In the genomic region with DNA sequence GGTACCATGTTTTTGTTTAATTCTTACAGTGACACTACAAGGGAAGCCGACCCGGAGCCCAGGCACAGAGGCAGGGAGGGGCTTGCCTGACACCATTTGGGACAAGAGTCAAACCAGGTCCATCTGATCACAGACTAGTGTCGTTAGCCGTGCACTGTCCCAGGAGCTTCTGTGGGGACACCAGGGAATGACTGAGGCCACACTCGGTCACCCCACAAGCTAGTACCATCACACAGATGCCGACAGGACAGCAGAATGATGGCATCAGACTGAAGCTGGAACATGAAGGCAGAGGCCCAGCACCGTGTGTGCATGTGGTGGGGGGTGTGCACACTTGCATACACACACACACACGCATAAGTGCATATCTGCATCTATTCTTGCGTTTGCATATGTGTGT, we compare ENCODE assay signal across 18 cellular contexts.
"Had no signal": no experiment of that assay in that cellular context is flagged by ENCODE, and none has a peak within 500 bp of the region (broad histone marks: within the 10 kb centered on the region; RNA-seq: fewer than 3 reads in every experiment).

No MANE protein-coding gene starts in this region.

- H3K9ac ChIP-seq: SK-N-SH had no signal

- H3K4me1 ChIP-seq: foreskin keratinocyte, prostate gland, tibial artery had no signal

- H3K27ac ChIP-seq: foreskin keratinocyte, hepatocyte, prostate gland, tibial artery had no signal

- H3K27ac Mint-ChIP-seq: activated CD4-positive, alpha-beta T cell treated with anti-CD3 and anti-CD28 coated beads, Interleukin-2, amount 10 ng/mL, durations not matched to agents 7 days and 5 days; activated CD8-positive, alpha-beta T cell treated with anti-CD3 and anti-CD28 coated beads, Interleukin-2, amount 10 ng/mL, durations not matched to agents 7 days and 5 days; activated naive CD8-positive, alpha-beta T cell treated with anti-CD3 and anti-CD28 coated beads for 36 hours; activated T-helper 1 cell treated with anti-CD3 and anti-CD28 coated beads, Interleukin-12 subunit alpha, Interleukin-12 subunit beta, Interleukin-2, Interleukin-4 antibody, amounts not matched to agents 30 ng/mL and 10 ng/mL and 1 ng/mL, durations not matched to agents 14 hours and 24 hours and 36 hours; stimulated activated effector memory CD8-positive, alpha-beta T cell treated with anti-CD3 and anti-CD28 coated beads, Interleukin-12 subunit alpha, Interleukin-12 subunit beta, amount 100 ng/mL, for 72 hours; stimulated activated naive CD8-positive, alpha-beta T cell treated with anti-CD3 and anti-CD28 coated beads, Interleukin-15, amount 100 ng/mL, for 72 hours had no signal

- H3K36me3 Mint-ChIP-seq: activated naive CD8-positive, alpha-beta T cell treated with anti-CD3 and anti-CD28 coated beads for 36 hours; stimulated activated effector memory CD8-positive, alpha-beta T cell treated with anti-CD3 and anti-CD28 coated beads, Interleukin-12 subunit alpha, Interleukin-12 subunit beta, amount 100 ng/mL, for 72 hours had no signal

- H3K27me3 Mint-ChIP-seq: activated CD4-positive, alpha-beta T cell treated with anti-CD3 and anti-CD28 coated beads, Interleukin-2, amount 10 ng/mL, durations not matched to agents 7 days and 5 days had no signal

- H3K4me3 ChIP-seq: hepatocyte, mucosa of descending colon, prostate gland, tibial artery had no signal

- H3K79me2 ChIP-seq: hepatocyte had no signal

- H3K9me3 ChIP-seq: mucosa of descending colon, prostate gland, SK-N-SH, tibial artery had no signal

- H3K4me3 Mint-ChIP-seq: activated CD4-positive, alpha-beta T cell treated with anti-CD3 and anti-CD28 coated beads, Interleukin-2, amount 10 ng/mL, durations not matched to agents 7 days and 5 days; activated CD8-positive, alpha-beta T cell treated with anti-CD3 and anti-CD28 coated beads, Interleukin-2, amount 10 ng/mL, durations not matched to agents 7 days and 5 days; activated naive CD8-positive, alpha-beta T cell treated with anti-CD3 and anti-CD28 coated beads for 36 hours; activated T-helper 1 cell treated with anti-CD3 and anti-CD28 coated beads, Interleukin-12 subunit alpha, Interleukin-12 subunit beta, Interleukin-2, Interleukin-4 antibody, amounts not matched to agents 30 ng/mL and 10 ng/mL and 1 ng/mL, durations not matched to agents 14 hours and 24 hours and 36 hours; stimulated activated effector memory CD8-positive, alpha-beta T cell treated with anti-CD3 and anti-CD28 coated beads, Interleukin-12 subunit alpha, Interleukin-12 subunit beta, amount 100 ng/mL, for 72 hours; stimulated activated naive CD8-positive, alpha-beta T cell treated with anti-CD3 and anti-CD28 coated beads, Interleukin-15, amount 100 ng/mL, for 72 hours had no signal

- ATAC-seq: activated CD8-positive, alpha-beta T cell treated with anti-CD3 and anti-CD28 coated beads, Interleukin-2, amount 10 ng/mL, durations not matched to agents 7 days and 5 days; foreskin keratinocyte; mucosa of descending colon; stimulated activated effector memory CD8-positive, alpha-beta T cell treated with anti-CD3 and anti-CD28 coated beads, Interleukin-12 subunit alpha, Interleukin-12 subunit beta, amount 100 ng/mL, for 72 hours; stimulated activated naive CD8-positive, alpha-beta T cell treated with anti-CD3 and anti-CD28 coated beads, Interleukin-15, amount 100 ng/mL, for 72 hours had no signal

- H3K9me3 Mint-ChIP-seq: activated CD4-positive, alpha-beta T cell treated with anti-CD3 and anti-CD28 coated beads, Interleukin-2, amount 10 ng/mL, durations not matched to agents 7 days and 5 days; activated naive CD8-positive, alpha-beta T cell treated with anti-CD3 and anti-CD28 coated beads for 36 hours; activated T-helper 1 cell treated with anti-CD3 and anti-CD28 coated beads, Interleukin-12 subunit alpha, Interleukin-12 subunit beta, Interleukin-2, Interleukin-4 antibody, amounts not matched to agents 30 ng/mL and 10 ng/mL and 1 ng/mL, durations not matched to agents 14 hours and 24 hours and 36 hours; stimulated activated effector memory CD8-positive, alpha-beta T cell treated with anti-CD3 and anti-CD28 coated beads, Interleukin-12 subunit alpha, Interleukin-12 subunit beta, amount 100 ng/mL, for 72 hours; stimulated activated naive CD8-positive, alpha-beta T cell treated with anti-CD3 and anti-CD28 coated beads, Interleukin-15, amount 100 ng/mL, for 72 hours had no signal

- H3K4me2 ChIP-seq: hepatocyte, SK-N-SH had no signal

- H3K4me1 Mint-ChIP-seq: activated CD4-positive, alpha-beta T cell treated with anti-CD3 and anti-CD28 coated beads, Interleukin-2, amount 10 ng/mL, durations not matched to agents 7 days and 5 days; activated naive CD8-positive, alpha-beta T cell treated with anti-CD3 and anti-CD28 coated beads for 36 hours; stimulated activated effector memory CD8-positive, alpha-beta T cell treated with anti-CD3 and anti-CD28 coated beads, Interleukin-12 subunit alpha, Interleukin-12 subunit beta, amount 100 ng/mL, for 72 hours; stimulated activated naive CD8-positive, alpha-beta T cell treated with anti-CD3 and anti-CD28 coated beads, Interleukin-15, amount 100 ng/mL, for 72 hours had no signal

- DNase-seq: activated CD4-positive, alpha-beta T cell treated with anti-CD3 and anti-CD28 coated beads, Interleukin-2, amount 10 ng/mL, durations not matched to agents 7 days and 5 days; activated CD4-positive, CD25-positive, alpha-beta regulatory T cell treated with anti-CD3 and anti-CD28 coated beads, Interleukin-2, amount 50 U/mL, for 72 hours; activated CD8-positive, alpha-beta T cell treated with anti-CD3 and anti-CD28 coated beads, Interleukin-2, amount 10 ng/mL, durations not matched to agents 7 days and 5 days; activated naive CD8-positive, alpha-beta T cell treated with anti-CD3 and anti-CD28 coated beads for 36 hours; cerebellar nuclear complex; cortex of kidney; erythroblast; foreskin keratinocyte; mesenchymal stem cell; mucosa of descending colon; SK-N-SH; stimulated activated CD4-positive, alpha-beta T cell treated with anti-CD3 and anti-CD28 coated beads, Interleukin-1b, Interleukin-23, amount 100 ng/mL, for 48 hours; stimulated activated naive CD8-positive, alpha-beta T cell treated with anti-CD3 and anti-CD28 coated beads, Interleukin-15, amount 100 ng/mL, for 72 hours had no signal

- H3K27me3 ChIP-seq: hepatocyte, tibial artery had no signal

- H3K36me3 ChIP-seq: prostate gland, tibial artery had no signal
